10 cellular contexts compared by ENCODE assay signal in the genomic region with DNA sequence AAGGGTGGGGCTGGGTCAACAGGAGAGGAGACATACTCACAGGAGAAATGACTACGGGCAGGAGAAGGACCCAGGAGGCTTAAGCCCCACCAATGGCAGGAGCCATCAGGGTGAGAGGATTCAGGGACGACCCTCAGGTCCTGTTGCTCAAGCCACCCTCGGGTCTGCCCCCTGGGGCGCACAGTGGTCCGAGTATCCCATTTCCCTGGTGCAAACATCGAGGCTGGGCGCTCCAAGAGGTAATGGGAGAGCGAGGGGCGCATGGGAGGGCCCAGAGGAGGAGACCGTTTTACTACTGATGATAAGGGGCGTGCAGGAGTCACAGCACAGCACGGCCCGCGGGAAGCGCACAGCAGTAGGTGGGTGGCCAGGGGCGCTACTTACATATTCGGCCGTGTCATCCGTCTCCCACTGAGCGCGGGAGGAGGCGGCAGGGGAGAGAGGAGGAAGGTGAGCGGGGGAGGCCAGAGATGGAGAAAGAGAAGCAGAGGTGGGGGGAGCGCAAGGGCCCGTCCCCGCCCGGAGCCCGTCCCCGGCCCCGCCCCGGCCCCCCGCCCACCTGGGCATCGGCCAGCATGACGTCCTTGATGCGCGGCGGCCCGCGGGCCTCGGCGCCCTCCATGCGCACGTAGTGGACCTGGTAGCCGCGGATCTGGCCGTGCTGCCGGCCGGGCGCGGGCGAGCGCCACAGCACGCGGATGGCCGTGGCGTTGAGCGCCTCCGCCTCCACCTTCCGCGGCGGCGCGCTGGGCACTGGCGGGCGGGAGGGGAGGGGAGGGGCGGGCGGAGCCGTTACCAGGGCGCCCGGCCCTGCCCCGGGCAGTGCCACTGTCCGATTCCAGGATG.
A peak's percentile ranks its signal among the peaks of the same experiment; 100 is the strongest.
DNase-seq lines count a peak whose midpoint lies in the region; ATAC-seq and TF ChIP-seq lines count a peak whose summit lies in the region.
"Had no signal": no experiment of that assay in that cellular context is flagged by ENCODE, and none has a peak within 500 bp of the region (broad histone marks: within the 10 kb centered on the region; RNA-seq: fewer than 3 reads in every experiment).

No MANE protein-coding gene starts in this region.

- no peaks in the 10 kb centered on the region for H3K9me3 ChIP-seq in upper lobe of left lung
- H3K9me3 ChIP-seq: BLaER1 treated with 17β-estradiol and CSF1 and Interleukin-3, amounts not matched to agents 10 nM and 100 nM had no signal

- no peaks in the 10 kb centered on the region for H3K36me3 Mint-ChIP-seq in activated naive CD4-positive, alpha-beta T cell treated with anti-CD3 and anti-CD28 coated beads, Interleukin-2, amount 50 U/mL, for 72 hours
- H3K36me3 Mint-ChIP-seq in activated naive CD4-positive, alpha-beta T cell treated with anti-CD3 and anti-CD28 coated beads for 36 hours (ENCODE audit: low read depth), result no peaks in the 10 kb centered on the region
- no peaks in the 10 kb centered on the region for H3K36me3 Mint-ChIP-seq in activated T-helper 2 cell treated with anti-CD3 and anti-CD28 coated beads, Interferon-gamma antibody, Interleukin-2, Interleukin-4, amounts not matched to agents 10 μg/mL and 5 μg/mL and 100 μg/mL, durations not matched to agents 14 hours and 24 hours and 36 hours (ENCODE audit: low read depth)

- CTCF ChIA-PET in activated naive CD4-positive, alpha-beta T cell treated with anti-CD3 and anti-CD28 coated beads for 36 hours (lab: Charles Lee), result no interaction called here

- ATAC-seq in activated naive CD4-positive, alpha-beta T cell treated with anti-CD3 and anti-CD28 coated beads, Interleukin-2, amount 50 U/mL, for 72 hours, result peak; percentile 7 to 11
- peak; percentile 74 for ATAC-seq in left colon
- ATAC-seq in upper lobe of left lung (ENCODE audit: low FRiP score in 2 of 2), result no peak
- ATAC-seq in GM21381 (IDR thresholded peaks at IDR 0.05; ENCODE audit: unreplicated experiment), result no peak
- ATAC-seq in GM21723 (IDR thresholded peaks at IDR 0.05; ENCODE audit: unreplicated experiment), result no peak

- no peaks in the 10 kb centered on the region for H3K36me3 ChIP-seq in upper lobe of left lung
- H3K36me3 ChIP-seq: BLaER1 treated with 17β-estradiol and CSF1 and Interleukin-3, amounts not matched to agents 10 nM and 100 nM had no signal

- H3K27me3 Mint-ChIP-seq in activated naive CD4-positive, alpha-beta T cell treated with anti-CD3 and anti-CD28 coated beads for 36 hours (ENCODE audit: low read depth), result peaks cover 15% of the 10 kb centered on the region
- H3K27me3 Mint-ChIP-seq in activated T-helper 2 cell treated with anti-CD3 and anti-CD28 coated beads, Interferon-gamma antibody, Interleukin-2, Interleukin-4, amounts not matched to agents 10 μg/mL and 5 μg/mL and 100 μg/mL, durations not matched to agents 14 hours and 24 hours and 36 hours (ENCODE audit: low read depth), result peaks cover 14% of the 10 kb centered on the region

- TF ChIP-seq EP300 in upper lobe of left lung (IDR thresholded peaks at IDR 0.05), result no peak

- H3K4me1 ChIP-seq in upper lobe of left lung, result peaks cover 0 to 7% (median 0%) of the 10 kb centered on the region in 4 donors
- H3K4me1 ChIP-seq: BLaER1 treated with 17β-estradiol and CSF1 and Interleukin-3, amounts not matched to agents 10 nM and 100 nM had no signal

- H3K9me3 Mint-ChIP-seq in activated naive CD4-positive, alpha-beta T cell treated with anti-CD3 and anti-CD28 coated beads, Interleukin-2, amount 50 U/mL, for 72 hours, result no peaks in the 10 kb centered on the region
- H3K9me3 Mint-ChIP-seq in activated naive CD4-positive, alpha-beta T cell treated with anti-CD3 and anti-CD28 coated beads for 36 hours, result no peaks in the 10 kb centered on the region
- H3K9me3 Mint-ChIP-seq in activated T-helper 2 cell treated with anti-CD3 and anti-CD28 coated beads, Interferon-gamma antibody, Interleukin-2, Interleukin-4, amounts not matched to agents 10 μg/mL and 5 μg/mL and 100 μg/mL, durations not matched to agents 14 hours and 24 hours and 36 hours, result no peaks in the 10 kb centered on the region

- 63 to 64% methylated on average over 24 to 25 of the region's 72 CpGs for WGBS in upper lobe of left lung, 2 donors

- no peak overlapping the region for H3K27ac ChIP-seq in upper lobe of left lung
- H3K27ac ChIP-seq: BLaER1 treated with 17β-estradiol and CSF1 and Interleukin-3, amounts not matched to agents 10 nM and 100 nM had no signal

- no peak for DNase-seq in activated naive CD4-positive, alpha-beta T cell treated with anti-CD3 and anti-CD28 coated beads, Interleukin-2, amount 50 U/mL, for 72 hours (ENCODE audit: low spot score in 2 of 2)
- DNase-seq in activated naive CD4-positive, alpha-beta T cell treated with anti-CD3 and anti-CD28 coated beads for 36 hours, result no peak
- DNase-seq in activated T-helper 2 cell treated with anti-CD3 and anti-CD28 coated beads, Interferon-gamma antibody, Interleukin-2, Interleukin-4, amounts not matched to agents 10 μg/mL and 5 μg/mL and 100 μg/mL, durations not matched to agents 14 hours and 24 hours and 36 hours (ENCODE audit: low spot score), result no peak
- DNase-seq in left colon, result peak in 1 of 2 donors; percentile 12
- peak in 1 of 2 donors; percentile 85 for DNase-seq in upper lobe of left lung
- no peak for DNase-seq in activated CD8-positive, alpha-beta memory T cell treated with anti-CD3 and anti-CD28 coated beads, Interleukin-2, amount 50 U/mL, for 48 hours
- DNase-seq: mesenchymal stem cell had no signal

- H3K27ac Mint-ChIP-seq in activated naive CD4-positive, alpha-beta T cell treated with anti-CD3 and anti-CD28 coated beads, Interleukin-2, amount 50 U/mL, for 72 hours, result no peak overlapping the region
- no peak overlapping the region for H3K27ac Mint-ChIP-seq in activated naive CD4-positive, alpha-beta T cell treated with anti-CD3 and anti-CD28 coated beads for 36 hours
- no peak overlapping the region for H3K27ac Mint-ChIP-seq in activated T-helper 2 cell treated with anti-CD3 and anti-CD28 coated beads, Interferon-gamma antibody, Interleukin-2, Interleukin-4, amounts not matched to agents 10 μg/mL and 5 μg/mL and 100 μg/mL, durations not matched to agents 14 hours and 24 hours and 36 hours

- no peak for TF ChIP-seq CTCF in upper lobe of left lung (IDR thresholded peaks at IDR 0.05)

- peak overlapping the region in 3 of 4 donors; percentile 14 to 31 (median 27) for H3K4me3 ChIP-seq in upper lobe of left lung
- H3K4me3 ChIP-seq: BLaER1 treated with 17β-estradiol and CSF1 and Interleukin-3, amounts not matched to agents 10 nM and 100 nM had no signal

- no peaks in the 10 kb centered on the region for H3K27me3 ChIP-seq in upper lobe of left lung
- H3K27me3 ChIP-seq: BLaER1 treated with 17β-estradiol and CSF1 and Interleukin-3, amounts not matched to agents 10 nM and 100 nM had no signal

- no peak for TF ChIP-seq POLR2A in upper lobe of left lung (IDR thresholded peaks at IDR 0.05)

- no peak overlapping the region for H3K4me3 Mint-ChIP-seq in activated naive CD4-positive, alpha-beta T cell treated with anti-CD3 and anti-CD28 coated beads for 36 hours
- peak overlapping the region; percentile 30 for H3K4me3 Mint-ChIP-seq in activated T-helper 2 cell treated with anti-CD3 and anti-CD28 coated beads, Interferon-gamma antibody, Interleukin-2, Interleukin-4, amounts not matched to agents 10 μg/mL and 5 μg/mL and 100 μg/mL, durations not matched to agents 14 hours and 24 hours and 36 hours (ENCODE audit: low read depth)

- peaks cover 6% of the 10 kb centered on the region for H3K4me1 Mint-ChIP-seq in activated naive CD4-positive, alpha-beta T cell treated with anti-CD3 and anti-CD28 coated beads for 36 hours (ENCODE audit: low read depth)
- peaks cover 3% of the 10 kb centered on the region for H3K4me1 Mint-ChIP-seq in activated T-helper 2 cell treated with anti-CD3 and anti-CD28 coated beads, Interferon-gamma antibody, Interleukin-2, Interleukin-4, amounts not matched to agents 10 μg/mL and 5 μg/mL and 100 μg/mL, durations not matched to agents 14 hours and 24 hours and 36 hours (ENCODE audit: low read depth)

- intact Hi-C loops in activated naive CD4-positive, alpha-beta T cell treated with anti-CD3 and anti-CD28 coated beads for 36 hours (cut with micrococcal nuclease), result no loop called here
- intact Hi-C loops in activated T-helper 2 cell treated with anti-CD3 and anti-CD28 coated beads, Interferon-gamma antibody, Interleukin-2, Interleukin-4, amounts not matched to agents 10 μg/mL and 5 μg/mL and 100 μg/mL, durations not matched to agents 14 hours and 24 hours and 36 hours (cut with micrococcal nuclease), result no loop called here
- intact Hi-C loops in left colon (cut with DNase I, micrococcal nuclease), result no loop called here

Comparison
In these comparisons a context has a peak if more than half of its experiments do, and no peak if none do; other contexts are left out.
1. ATAC-seq: peak in activated naive CD4-positive, alpha-beta T cell treated with anti-CD3 and anti-CD28 coated beads, Interleukin-2, amount 50 U/mL, for 72 hours (2 of 2) and left colon (single experiment); none in upper lobe of left lung (0 of 2), GM21381 (single experiment) and GM21723 (single experiment).